Comparison of ENCODE assay signal across 15 cellular contexts in genomic region chr21:45699251-45699942, GRCh38. TPM values are rescaled to one million over a fixed set of nuclear protein-coding genes. Genes with fewer than 3 reads are reported as not detected.
DNase-seq lines count a peak whose midpoint lies in the region; ATAC-seq and TF ChIP-seq lines count a peak whose summit lies in the region.
"Had no signal": no experiment of that assay in that cellular context is flagged by ENCODE, and none has a peak within 500 bp of the region (broad histone marks: within the 10 kb centered on the region; RNA-seq: fewer than 3 reads in every experiment).

No MANE protein-coding gene starts in this region.

- 0 out of 2 replicates have a peak, but pooled peaks cover 3% of the 10 kb centered on the region for H4K20me1 ChIP-seq in SK-N-SH (ENCODE audit: insufficient read depth)

- WGBS in SK-N-SH (ENCODE audit: low lambda C conversion rate), result 86% methylated on average over 7 of the region's 7 CpGs

- no peak overlapping the region for H2AFZ ChIP-seq in SK-N-SH (ENCODE audit: low read depth)
- H2AFZ ChIP-seq: GM23248 had no signal

- no peak for TF ChIP-seq EP300 in SK-N-SH (IDR thresholded peaks at IDR 0.05; ENCODE audit: borderline replicate concordance in 1 of 2, low read depth in 1 of 2, low read length in 1 of 2)

- H3K4me1 ChIP-seq in SK-N-SH (ENCODE audit: control insufficient read depth in 1 of 2, insufficient read depth in 2 of 2, low read depth in 1 of 2, low read length in 1 of 2) (peaks cover 19 to 42% of the 10 kb centered on the region in 2 experiments; a peak in 3 of 4 replicates), adipocyte (ENCODE audit: control insufficient read depth, insufficient read depth, low read length) (peaks cover 22% of the 10 kb centered on the region)
- H3K4me1 ChIP-seq: right lobe of liver had no signal

- H3K9ac ChIP-seq in SK-N-SH (no peak overlapping the region), adipocyte (ENCODE audit: low read length) (peak overlapping the region; percentile 27)
- H3K9ac ChIP-seq: GM23248 had no signal

- H3K9me3 ChIP-seq in SK-N-SH (no peaks in the 10 kb centered on the region), adipocyte (ENCODE audit: control insufficient read depth, low read length) (peaks cover 5% of the 10 kb centered on the region)
- H3K9me3 ChIP-seq: right lobe of liver had no signal

- peak overlapping the region; percentile 61 to 87 for H3K27ac ChIP-seq in SK-N-SH (ENCODE audit: low read depth in 2 of 2, low read length in 1 of 2)
- H3K27ac ChIP-seq: HL-60, right lobe of liver, SK-N-MC had no signal

- no peaks in the 10 kb centered on the region for H3F3A ChIP-seq in SK-N-SH (replicated peaks; ENCODE audit: insufficient read depth)

- H3K27me3 ChIP-seq in SK-N-SH (ENCODE audit: insufficient read depth), result no peaks in the 10 kb centered on the region
- no peaks in the 10 kb centered on the region for H3K27me3 ChIP-seq in adipocyte (replicated peaks; ENCODE audit: control insufficient read depth, insufficient read depth, low read length)
- H3K27me3 ChIP-seq: right lobe of liver had no signal

- no peaks in the 10 kb centered on the region for H3K9me2 ChIP-seq in SK-N-SH

- no peak for TF ChIP-seq RAD21 in SK-N-SH (IDR thresholded peaks at IDR 0.05; ENCODE audit: low read length)

- POLR2A ChIA-PET in SK-N-SH (lab: Yijun Ruan, JAX), result no interaction called here

- DNase-seq in stimulated activated CD4-positive, alpha-beta T cell treated with anti-CD3 and anti-CD28 coated beads, Interleukin-4, amount 100 ng/mL, for 1 hour, result peak; percentile 7
- no peak for DNase-seq in stimulated activated CD4-positive, alpha-beta T cell treated with anti-CD3 and anti-CD28 coated beads, Interleukin-2, amount 100 ng/mL, for 48 hours
- DNase-seq in SK-N-SH (no peak), adipocyte (ENCODE audit: low read depth) (no peak), CD1c-positive myeloid dendritic cell (ENCODE audit: extremely low spot score) (no peak)
- DNase-seq: AML-193, head of caudate nucleus, NCI-H524, right lobe of liver had no signal

- ATAC-seq in GM21825 (IDR thresholded peaks at IDR 0.05; ENCODE audit: unreplicated experiment) (no peak), GM19463 (IDR thresholded peaks at IDR 0.05; ENCODE audit: unreplicated experiment) (no peak)
- ATAC-seq: left lobe of liver had no signal

- H3K79me2 ChIP-seq in SK-N-SH (ENCODE audit: insufficient read depth), result no peaks in the 10 kb centered on the region

- TF ChIP-seq CTCF in SK-N-SH (IDR thresholded peaks at IDR 0.05), result no peak

- peaks cover 0 to 8% of the 10 kb centered on the region in 2 experiments for H3K36me3 ChIP-seq in SK-N-SH (replicated peaks in 1 of 2; ENCODE audit: control insufficient read depth in 1 of 2, insufficient read depth in 2 of 2, low read length in 1 of 2)
- H3K36me3 ChIP-seq in adipocyte (ENCODE audit: control insufficient read depth, insufficient read depth, low read length, severe bottlenecking), result no peaks in the 10 kb centered on the region
- H3K36me3 ChIP-seq: right lobe of liver had no signal

- CTCF ChIA-PET in SK-N-SH (lab: Yijun Ruan, JAX), result interaction anchor here (1.1 to 1.5 kb wide), 3 partner anchors 13 to 60 kb away, joined by 3 to 5 read pairs (median 3); no protein-coding TSS in a partner anchor

- H3K4me3 ChIP-seq in SK-N-SH (ENCODE audit: low read depth in 2 of 2, low read length in 1 of 2), result no peak overlapping the region
- no peak overlapping the region for H3K4me3 ChIP-seq in adipocyte (ENCODE audit: low read length)
- H3K4me3 ChIP-seq: GM23248, right lobe of liver, SK-N-MC had no signal

- H3K4me2 ChIP-seq in SK-N-SH, result peak overlapping the region; percentile 55; the same call in 1 of the 2 replicates

TF ChIP-seq in SK-N-SH, 30 proteins besides CTCF, POLR2A, EP300 and RAD21:
- no peak for TF ChIP-seq REST (IDR thresholded peaks at IDR 0.05; ENCODE audit: low read depth, low read length)
- no peak for TF ChIP-seq MXI1 (IDR thresholded peaks at IDR 0.05; ENCODE audit: low read depth, low read length)
- TF ChIP-seq TCF12 (IDR thresholded peaks at IDR 0.05), result no peak
- TF ChIP-seq ELF1 (IDR thresholded peaks at IDR 0.05), result no peak
- no peak for TF ChIP-seq CHD2 (IDR thresholded peaks at IDR 0.05; ENCODE audit: low read length, partially characterized antibody)
- no peak for TF ChIP-seq IRF3 (IDR thresholded peaks at IDR 0.05; ENCODE audit: low read depth, low read length)
- no peak for TF ChIP-seq POLR2AphosphoS5 (IDR thresholded peaks at IDR 0.05; ENCODE audit: low read depth, low read length)
- TF ChIP-seq GATA2 (CRISPR knock-in tag; IDR thresholded peaks at IDR 0.05), result no peak
TF ChIP-seq in SK-N-SH: peak in this region for 0.

RNA-seq across cellular contexts. Expression of gene PCBP3, which starts 55.9 kb away (rescaled TPM):
- 4.2 and 9.5 TPM in 2 replicates for polyA plus RNA-seq in SK-N-SH (2012; rRNA removed)
- polyA plus RNA-seq in SK-N-SH (2012; cell fraction: cytosol; rRNA removed), result 5.8 and 7.4 TPM in 2 replicates
- polyA plus RNA-seq in SK-N-SH (2012; cell fraction: nucleus; rRNA removed), result 16.9 and 21.5 TPM in 2 replicates
